Comparison of ENCODE assay signal across 1 cellular context in genomic region chr7:25802473-25802872, GRCh38.
TF ChIP-seq lines count a peak whose summit lies in the region.

No MANE protein-coding gene starts in this region.

TF ChIP-seq in K562, 482 proteins besides CTCF, POLR2A, EP300 and RAD21 (continued from another document):
- no peak for TF ChIP-seq CBX1 (IDR thresholded peaks at IDR 0.05; ENCODE audit: low read depth)
- TF ChIP-seq ZNF23 (CRISPR knock-in tag; IDR thresholded peaks at IDR 0.05) = no peak
- no peak for TF ChIP-seq TRIM28 (IDR thresholded peaks at IDR 0.05)
